In genomic region chr16:85495259-85495658, GRCh38 we compare ENCODE assay signal across 15 cellular contexts.
DNase-seq lines count a peak whose midpoint lies in the region; ATAC-seq and TF ChIP-seq lines count a peak whose summit lies in the region.
"Had no signal": no experiment of that assay in that cellular context is flagged by ENCODE, and none has a peak within 500 bp of the region (broad histone marks: within the 10 kb centered on the region; RNA-seq: fewer than 3 reads in every experiment).

No MANE protein-coding gene starts in this region.

- H3K27me3 Mint-ChIP-seq in WTC11 (ENCODE audit: low read depth) (no peaks in the 10 kb centered on the region), mesothelial cell of epicardium (ENCODE audit: low read depth) (no peaks in the 10 kb centered on the region)
- H3K27me3 Mint-ChIP-seq: CD4-positive, alpha-beta T cell had no signal

- H3K4me2 ChIP-seq in BLaER1: no peak overlapping the region

- H3K4me1 Mint-ChIP-seq in WTC11: peaks cover 17% of the 10 kb centered on the region
- H3K4me1 Mint-ChIP-seq in mesothelial cell of epicardium: peaks cover 28% of the 10 kb centered on the region

- H3K9ac ChIP-seq in BLaER1: no peak overlapping the region

- no peak for DNase-seq in WTC11 (ENCODE audit: low spot score)
- DNase-seq in mesothelial cell of epicardium (ENCODE audit: low spot score in 2 of 2, unreplicated experiment in 2 of 2): no peak
- no peak for DNase-seq in activated CD4-positive, CD25-positive, alpha-beta regulatory T cell treated with anti-CD3 and anti-CD28 coated beads, Interleukin-2, amount 50 U/mL, for 72 hours
- no peak for DNase-seq in kidney tubule cell (ENCODE audit: low spot score)
- DNase-seq: ACHN; BE2C; Caco-2; CD4-positive, alpha-beta T cell; GOT3; H7 had no signal

- no peaks in the 10 kb centered on the region for H3K9me3 ChIP-seq in BLaER1
- H3K9me3 ChIP-seq: BE2C, Caco-2 had no signal

- no peaks in the 10 kb centered on the region for H3K27me3 ChIP-seq in BLaER1
- H3K27me3 ChIP-seq: BE2C had no signal

- H3K4me3 Mint-ChIP-seq in WTC11 (no peak overlapping the region), mesothelial cell of epicardium (no peak overlapping the region)
- H3K4me3 Mint-ChIP-seq: CD4-positive, alpha-beta T cell had no signal

- CTCF ChIA-PET in WTC11 (lab: Charles Lee): interaction anchor here (1.1 to 2.6 kb wide), 4 partner anchors 19 to 120 kb away, joined by 3 to 9 read pairs (median 3); no protein-coding TSS in a partner anchor

- no peaks in the 10 kb centered on the region for H3K36me3 ChIP-seq in BLaER1
- H3K36me3 ChIP-seq: BE2C had no signal

- H3K4me1 ChIP-seq in BLaER1: peaks cover 93% of the 10 kb centered on the region

- 0 out of 2 replicates have a peak, but pooled peaks cover 11% of the 10 kb centered on the region for H4K20me1 ChIP-seq in BLaER1

- POLR2A ChIA-PET in WTC11 (lab: Charles Lee): interaction anchor here (0.9 kb wide), 1 partner anchor 34 kb away, joined by 3 read pairs; no protein-coding TSS in a partner anchor

- peak overlapping the region; percentile 11; the same call in 1 of the 2 replicates for H3K27ac ChIP-seq in BLaER1
- H3K27ac ChIP-seq: C4-2B had no signal

- H3K9me3 Mint-ChIP-seq in WTC11 (no peaks in the 10 kb centered on the region), mesothelial cell of epicardium (no peaks in the 10 kb centered on the region)
- H3K9me3 Mint-ChIP-seq: CD4-positive, alpha-beta T cell had no signal

- no peak for TF ChIP-seq CTCF in WTC11 (IDR thresholded peaks at IDR 0.05)
- no peak for TF ChIP-seq CTCF in mesothelial cell of epicardium (IDR thresholded peaks at IDR 0.05; ENCODE audit: unreplicated experiment)

- H3K27ac Mint-ChIP-seq in WTC11 (no peak overlapping the region), mesothelial cell of epicardium (peak overlapping the region; percentile 35)
- H3K27ac Mint-ChIP-seq: CD4-positive, alpha-beta T cell had no signal

- ATAC-seq in WTC11 (no peak), HG02623 (IDR thresholded peaks at IDR 0.05; ENCODE audit: unreplicated experiment) (no peak)
- ATAC-seq: HCT116, K562 had no signal

- no peak overlapping the region for H3K4me3 ChIP-seq in BLaER1
- H3K4me3 ChIP-seq: K562 had no signal

- no peaks in the 10 kb centered on the region for H3K36me3 Mint-ChIP-seq in WTC11
- peaks cover 6% of the 10 kb centered on the region for H3K36me3 Mint-ChIP-seq in mesothelial cell of epicardium

TF ChIP-seq in WTC11, 78 proteins besides CTCF, POLR2A, EP300 and RAD21:
- TF ChIP-seq ZSCAN18 (CRISPR knock-in tag; IDR thresholded peaks at IDR 0.05) (no peak), HMGA2 (CRISPR knock-in tag; IDR thresholded peaks at IDR 0.05) (peak; percentile 80)
